ENCODE assay signal across 13 cellular contexts in the genomic region with DNA sequence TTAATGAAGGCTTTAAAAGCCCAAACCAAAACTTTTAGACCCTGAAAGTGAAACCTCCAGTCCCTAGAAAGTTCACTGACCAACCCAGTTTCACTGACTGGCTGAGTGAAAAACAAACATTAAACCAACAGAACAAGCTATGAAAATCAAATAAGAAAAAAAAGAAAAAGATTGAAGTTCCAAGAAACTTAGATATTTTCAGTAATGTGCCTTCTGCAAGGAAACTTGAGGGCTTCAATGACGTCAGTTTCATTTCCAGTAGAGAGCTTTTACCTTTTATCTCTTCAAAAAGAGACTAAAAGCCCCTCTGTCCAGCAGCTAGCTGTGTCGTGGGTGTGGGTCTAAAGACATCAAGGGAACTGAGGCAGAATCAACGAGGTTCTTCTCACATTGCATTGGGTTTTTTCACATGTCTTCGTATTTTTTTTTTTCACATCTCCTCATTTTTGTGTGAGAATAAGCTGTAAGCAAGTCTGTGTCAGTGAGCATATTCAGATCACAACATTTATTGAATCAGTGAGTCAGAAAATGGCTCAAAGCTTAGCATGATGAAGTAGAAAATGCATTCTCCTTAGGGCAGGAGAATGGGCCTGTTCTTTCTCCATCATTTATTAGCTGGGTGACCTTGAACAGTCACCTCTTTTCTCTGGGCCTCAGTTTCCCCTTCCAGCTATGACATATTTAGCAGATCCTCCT. TPM values are rescaled to one million over a fixed set of nuclear protein-coding genes. Genes with fewer than 3 reads are reported as not detected.
DNase-seq lines count a peak whose midpoint lies in the region; ATAC-seq, FAIRE-seq and TF ChIP-seq lines count a peak whose summit lies in the region.
"Had no signal": no experiment of that assay in that cellular context is flagged by ENCODE, and none has a peak within 500 bp of the region (broad histone marks: within the 10 kb centered on the region; RNA-seq: fewer than 3 reads in every experiment).

No MANE protein-coding gene starts in this region.

- POLR2A ChIA-PET in GM10248 (lab: Yijun Ruan, JAX) (no interaction called here), GM12878 (lab: Charles Lee) (interaction anchor here (0.6 to 1.7 kb wide), 9 partner anchors 10 to 617 kb away, joined by 3 to 6 read pairs (median 4); no protein-coding TSS in a partner anchor)

- TF ChIP-seq RAD21 in GM12878 (IDR thresholded peaks at IDR 0.05; ENCODE audit: insufficient read depth, low read depth, low read length), result no peak

- SMC1A ChIA-PET in GM12878 (lab: Charles Lee; ENCODE audit: uncharacterized antibody, unreplicated experiment), result interaction anchor here (0.7 to 3.8 kb wide), 27 partner anchors 9 to 1787 kb away, joined by 3 to 21 read pairs (median 4); a partner anchor contains a TSS

- no TSS peak for BruUV-seq in GM12878 (replicated peaks; lab: Mats Ljungman, UMichigan)

- peak overlapping the region; percentile 40 for H3K4me2 ChIP-seq in GM12878 (ENCODE audit: control insufficient read depth, insufficient read depth)

- DNase-seq in GM10248 (ENCODE audit: extremely low spot score) (peak; percentile 34), GM12878 (ENCODE audit: low read depth, low spot score) (no peak), NCI-H1417 (lab: John Stamatoyannopoulos, UW) (no peak), NCI-H2107 (lab: John Stamatoyannopoulos, UW) (no peak), DMS 273 (lab: John Stamatoyannopoulos, UW; ENCODE audit: unreplicated experiment) (no peak), mucosa of gallbladder (ENCODE audit: low spot score) (no peak)
- DNase-seq: activated gamma-delta T cell treated with Interleukin-2 at 50 U/mL for 16 hours had no signal

- no peaks in the 10 kb centered on the region for H3K79me2 ChIP-seq in GM12878 (ENCODE audit: control insufficient read depth, insufficient read depth, low read length)

- H3K9ac ChIP-seq in GM12878 (ENCODE audit: control insufficient read depth, insufficient read depth, low read length), result no peak overlapping the region

- peak overlapping the region; percentile 12; the same call in 1 of the 2 replicates for H3K4me3 ChIP-seq in GM12878
- H3K4me3 ChIP-seq: lung, SJSA1, vagina had no signal

- intact Hi-C loops in GM12878 (cut with micrococcal nuclease; ENCODE audit: unreplicated experiment), result loop anchor here (1.0 to 5.0 kb wide), 2 partner anchors 27 to 117 kb away; no protein-coding TSS in a partner anchor

- H4K20me1 ChIP-seq in GM12878 (ENCODE audit: control insufficient read depth, insufficient read depth), result no peaks in the 10 kb centered on the region

- 0% methylated on average over 4 of the region's 4 CpGs for WGBS in GM12878 (ENCODE audit: insufficient coverage, insufficient replicate concordance, low lambda C conversion rate, missing lambda C conversion rate)

- no peaks in the 10 kb centered on the region for H3K36me3 ChIP-seq in GM12878 (ENCODE audit: control insufficient read depth in 2 of 2, insufficient read depth in 2 of 2, low read length in 1 of 2)
- H3K36me3 ChIP-seq: SJSA1, vagina had no signal

- no peak for FAIRE-seq in GM12878 (lab: Jason Lieb, UNC)
- FAIRE-seq: D721Med had no signal

- no peak for TF ChIP-seq CTCF in GM10248 (IDR thresholded peaks at IDR 0.05; ENCODE audit: control extremely low read depth, extremely low read depth, low read depth, missing control alignments)
- TF ChIP-seq CTCF in GM12878 (IDR thresholded peaks at IDR 0.05 in 2 of 3, conservative IDR thresholded peaks at IDR 0.05 in 1 of 3; ENCODE audit: control insufficient read depth in 2 of 3, extremely low read depth in 1 of 3, insufficient read depth in 1 of 3, low read depth in 3 of 3, low read length in 3 of 3), result no peak

- ATAC-seq in GM19438 (IDR thresholded peaks at IDR 0.05; ENCODE audit: low read depth, unreplicated experiment) (peak; percentile 59), HG03460 (IDR thresholded peaks at IDR 0.05; ENCODE audit: unreplicated experiment) (peak; percentile 49), GM12878 (peak; percentile 65)

- RAD21 ChIA-PET in GM12878 (lab: Charles Lee; ENCODE audit: unreplicated experiment), result interaction anchor here (0.6 to 1.6 kb wide), 11 partner anchors 11 to 438 kb away, joined by 3 to 5 read pairs (median 3); a partner anchor contains a TSS

- no peak overlapping the region for H2AFZ ChIP-seq in GM12878 (ENCODE audit: control insufficient read depth, low read depth, low read length)

- H3K27me3 ChIP-seq in GM12878 (replicated peaks in 1 of 2; ENCODE audit: control insufficient read depth in 2 of 2, insufficient read depth in 2 of 2, low read length in 1 of 2), result no peaks in the 10 kb centered on the region
- H3K27me3 ChIP-seq: SJSA1, vagina had no signal

- CTCF ChIA-PET in GM10248 (lab: Yijun Ruan, JAX), result interaction anchor here (1.0 to 1.9 kb wide), 4 partner anchors 13 to 62 kb away, joined by 3 to 7 read pairs (median 3); no protein-coding TSS in a partner anchor
- CTCF ChIA-PET in GM12878 (lab: Yijun Ruan, JAX), result interaction anchor here (0.9 to 2.5 kb wide), 7 partner anchors 11 to 134 kb away, joined by 4 to 18 read pairs (median 4); no protein-coding TSS in a partner anchor

- in situ Hi-C loops in GM12878 (cut with MboI), result no loop called here

- peaks cover 33% of the 10 kb centered on the region for H3K4me1 ChIP-seq in GM12878 (ENCODE audit: control insufficient read depth, insufficient read depth, low read length)
- H3K4me1 ChIP-seq: SJSA1, vagina had no signal

- no peaks in the 10 kb centered on the region; the same call in 2 of the 3 replicates for H3K9me3 ChIP-seq in GM12878 (replicated peaks; ENCODE audit: control insufficient read depth, insufficient read depth, low read length)
- H3K9me3 ChIP-seq: SJSA1, vagina had no signal

- TF ChIP-seq EP300 in GM12878 (IDR thresholded peaks at IDR 0.05; ENCODE audit: borderline replicate concordance in 1 of 2, control insufficient read depth in 1 of 2, low read depth in 2 of 2, low read length in 2 of 2), result no peak

- no peak for TF ChIP-seq POLR2A in GM12878 (IDR thresholded peaks at IDR 0.05; ENCODE audit: low read depth, low read length)

- no peak overlapping the region for H3K27ac ChIP-seq in GM12878 (ENCODE audit: control insufficient read depth, insufficient read depth)
- H3K27ac ChIP-seq: SJSA1, vagina had no signal

TF ChIP-seq in GM12878, 131 proteins besides CTCF, POLR2A, EP300 and RAD21 (continues in another document):
- TF ChIP-seq BCL11A (IDR thresholded peaks at IDR 0.05; ENCODE audit: low read depth, low read length) (0 out of 2 replicates have a peak, but pooled peaks have one; percentile 30), ATF7 (IDR thresholded peaks at IDR 0.05; ENCODE audit: low read depth) (peak; percentile 93), IKZF2 (IDR thresholded peaks at IDR 0.05) (peak; percentile 57 to 59; a peak in 2 of 4 replicates), KLF5 (IDR thresholded peaks at IDR 0.05; ENCODE audit: partially characterized antibody) (no peak), TAF1 (IDR thresholded peaks at IDR 0.05; ENCODE audit: borderline replicate concordance, low read depth, low read length) (no peak), RUNX3 (IDR thresholded peaks at IDR 0.05; ENCODE audit: low read length) (peak; percentile 50; the same call in 1 of the 2 replicates)
- TF ChIP-seq, protein P1, sequence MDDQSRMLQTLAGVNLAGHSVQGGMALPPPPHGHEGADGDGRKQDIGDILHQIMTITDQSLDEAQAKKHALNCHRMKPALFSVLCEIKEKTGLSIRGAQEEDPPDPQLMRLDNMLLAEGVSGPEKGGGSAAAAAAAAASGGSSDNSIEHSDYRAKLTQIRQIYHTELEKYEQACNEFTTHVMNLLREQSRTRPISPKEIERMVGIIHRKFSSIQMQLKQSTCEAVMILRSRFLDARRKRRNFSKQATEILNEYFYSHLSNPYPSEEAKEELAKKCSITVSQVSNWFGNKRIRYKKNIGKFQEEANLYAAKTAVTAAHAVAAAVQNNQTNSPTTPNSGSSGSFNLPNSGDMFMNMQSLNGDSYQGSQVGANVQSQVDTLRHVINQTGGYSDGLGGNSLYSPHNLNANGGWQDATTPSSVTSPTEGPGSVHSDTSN (IDR thresholded peaks at IDR 0.05; ENCODE audit: insufficient replicate concordance, low read depth, low read length), result no peak

RNA-seq across cellular contexts. Expression of a gene that starts 54.8 kb away (rescaled TPM):
- not detected in 2 replicates for total RNA-seq in GM12878 (2013; cell fraction: nucleolus; rRNA removed)
- total RNA-seq in GM12878 (2014; rRNA removed), result 0.16 and 0.34 TPM in 2 replicates
- total RNA-seq in GM12878 (2014; rRNA removed; fragmentation: Illumina TruSeq; extraction: Trizol), result 0.18 and 0.28 TPM in 2 replicates
- 0.64 and 0.85 TPM in 2 replicates for total RNA-seq in GM12878 (2021)
- not detected for polyA plus RNA-seq in GM12878 (2011; ENCODE audit: low read depth)
- polyA plus RNA-seq in GM12878 (2011; rRNA removed), result 0.12 TPM in 1 of 2 replicates, not detected in the other
- polyA plus RNA-seq in GM12878 (2011; cell fraction: cytosol; rRNA removed), result 0.08 and 0.22 TPM in 2 replicates
- 0.18 and 0.21 TPM in 2 replicates for polyA plus RNA-seq in GM12878 (2011; cell fraction: nucleus; rRNA removed)
- polyA plus RNA-seq in GM12878 (2012), result 0.21 and 0.37 TPM in 2 replicates
- 0.27 and 0.31 TPM in 2 replicates for polyA plus RNA-seq in GM12878 (2014; fragmentation: Illumina TruSeq; extraction: Trizol)
- polyA plus RNA-seq in GM12878 (2014; fragmentation: Nextera tagmentation; extraction: Ambion mirVana), result under 1 TPM; 0.04 to 0.06 TPM
- polyA plus RNA-seq in GM12878 (2014; rRNA removed), result 0.24 and 0.37 TPM in 2 replicates
- under 1 TPM; 0.10 to 0.11 TPM for polyA plus RNA-seq in GM12878 (2016; fragmentation: Nextera tagmentation; extraction: Ambion mirVana)
- polyA minus RNA-seq in GM12878 (2011; rRNA and poly(A)+ RNA removed), result 0.10 TPM in 1 of 2 replicates, not detected in the other
- not detected in 2 replicates for polyA minus RNA-seq in GM12878 (2011; cell fraction: cytosol; rRNA and poly(A)+ RNA removed)
- 0.12 TPM in 1 of 2 replicates, not detected in the other for polyA minus RNA-seq in GM12878 (2011; cell fraction: nucleus; rRNA and poly(A)+ RNA removed)
- total RNA-seq in mucosa of gallbladder, result 79.4 TPM

Comparison
In these comparisons a context has a peak if more than half of its experiments do, and no peak if none do; other contexts are left out.
1. RNA of a gene that starts 54.8 kb away (total RNA-seq): 79.4 TPM in mucosa of gallbladder (single experiment); 0.16 to 0.85 TPM in GM12878; every median in the first group is over 10 times any median in the second.
2. Peak in every context shown above with its lines, with median percentiles within 50 percentile points of each other: ATAC-seq.